17 cellular contexts compared by ENCODE assay signal in genomic region chr2:3487432-3487831, GRCh38. TPM values are rescaled to one million over a fixed set of nuclear protein-coding genes. Genes with fewer than 3 reads are reported as not detected.
DNase-seq lines count a peak whose midpoint lies in the region; ATAC-seq and TF ChIP-seq lines count a peak whose summit lies in the region.
"Had no signal": no experiment of that assay in that cellular context is flagged by ENCODE, and none has a peak within 500 bp of the region (broad histone marks: within the 10 kb centered on the region; RNA-seq: fewer than 3 reads in every experiment).

No MANE protein-coding gene starts in this region.

- H3K4me3 ChIP-seq in SK-N-SH (ENCODE audit: low read depth in 2 of 2, low read length in 1 of 2) (no peak overlapping the region), fibroblast of mammary gland (ENCODE audit: control insufficient read depth, low read depth, low read length) (no peak overlapping the region), tibial artery (no peak overlapping the region), foreskin fibroblast (ENCODE audit: low read depth in 1 of 2, low read length in 2 of 2) (no peak overlapping the region)
- H3K4me3 ChIP-seq: neural progenitor cell had no signal

- no peak for ATAC-seq in SK-N-SH treated with all-trans-retinoic acid at 6 μM for 48 hours
- ATAC-seq: WTC11 had no signal

- H3K79me2 ChIP-seq in SK-N-SH (ENCODE audit: insufficient read depth) = no peaks in the 10 kb centered on the region

- no peak for TF ChIP-seq EP300 in SK-N-SH (IDR thresholded peaks at IDR 0.05; ENCODE audit: borderline replicate concordance in 1 of 2, low read depth in 1 of 2, low read length in 1 of 2)

- no peaks in the 10 kb centered on the region for H3F3A ChIP-seq in SK-N-SH (replicated peaks; ENCODE audit: insufficient read depth)

- H3K36me3 ChIP-seq in SK-N-SH (replicated peaks in 1 of 2; ENCODE audit: control insufficient read depth in 1 of 2, insufficient read depth in 2 of 2, low read length in 1 of 2) = no peaks in the 10 kb centered on the region
- peaks cover 0 to 38% (median 18%) of the 10 kb centered on the region in 3 donors for H3K36me3 ChIP-seq in tibial artery
- H3K36me3 ChIP-seq: neural progenitor cell had no signal

- no peaks in the 10 kb centered on the region for H4K20me1 ChIP-seq in SK-N-SH (ENCODE audit: insufficient read depth)

- H3K4me2 ChIP-seq in SK-N-SH = no peak overlapping the region
- H3K4me2 ChIP-seq: neural progenitor cell had no signal

- CTCF ChIA-PET in SK-N-SH (lab: Yijun Ruan, JAX) = interaction anchor here (0.6 to 2.5 kb wide), 3 partner anchors 25 to 1404 kb away, joined by 3 to 16 read pairs (median 3); no protein-coding TSS in a partner anchor

- no peak overlapping the region for H3K9ac ChIP-seq in SK-N-SH
- H3K9ac ChIP-seq: neural progenitor cell had no signal

- H3K4me1 ChIP-seq in SK-N-SH (ENCODE audit: control insufficient read depth in 1 of 2, insufficient read depth in 2 of 2, low read depth in 1 of 2, low read length in 1 of 2) (no peaks in the 10 kb centered on the region; a peak in 1 of 4 replicates), tibial artery (peaks cover 0 to 26% (median 8%) of the 10 kb centered on the region in 4 donors)
- H3K4me1 ChIP-seq: neural progenitor cell had no signal

- H3K27me3 ChIP-seq in SK-N-SH (ENCODE audit: insufficient read depth) (no peaks in the 10 kb centered on the region), tibial artery (no peaks in the 10 kb centered on the region)
- H3K27me3 ChIP-seq: neural progenitor cell had no signal

- TF ChIP-seq CTCF in SK-N-SH (IDR thresholded peaks at IDR 0.05) = no peak
- TF ChIP-seq CTCF in fibroblast of mammary gland (conservative IDR thresholded peaks at IDR 0.05; ENCODE audit: control insufficient read depth, insufficient read depth, low read depth, low read length) = no peak
- no peak for TF ChIP-seq CTCF in tibial artery (IDR thresholded peaks at IDR 0.05)
- no peak for TF ChIP-seq CTCF in foreskin fibroblast (IDR thresholded peaks at IDR 0.05; ENCODE audit: low read depth, low read length)

- intact Hi-C loops in tibial artery (cut with DNase I; ENCODE audit: low total_unique reads) = no loop called here

- DNase-seq in SK-N-SH (peak; percentile 27), fibroblast of mammary gland (ENCODE audit: low read depth) (peak; percentile 35), mesenteric fat pad (ENCODE audit: low spot score) (peak; percentile 60), tibial artery (no peak), midbrain (lab: John Stamatoyannopoulos, UW) (no peak), 8988T (no peak), foreskin fibroblast (no peak)
- DNase-seq: activated CD4-positive, alpha-beta T cell treated with anti-CD3 and anti-CD28 coated beads, Interleukin-2, amount 50 U/mL, for 48 hours; DND-41; NCI-H1092; NCI-H2029; NCI-H226; stimulated activated CD4-positive, alpha-beta T cell treated with anti-CD3 and anti-CD28 coated beads, Interleukin-4, amount 100 ng/mL, for 24 hours had no signal

- H2AFZ ChIP-seq in SK-N-SH (ENCODE audit: low read depth) = no peak overlapping the region
- H2AFZ ChIP-seq: neural progenitor cell had no signal

- H3K27ac ChIP-seq in SK-N-SH (ENCODE audit: low read depth in 2 of 2, low read length in 1 of 2) = no peak overlapping the region
- peak overlapping the region; percentile 15 to 50 for H3K27ac ChIP-seq in tibial artery
- H3K27ac ChIP-seq: 22Rv1, neural progenitor cell had no signal

- no peaks in the 10 kb centered on the region for H3K9me2 ChIP-seq in SK-N-SH

- no peaks in the 10 kb centered on the region for H3K9me3 ChIP-seq in SK-N-SH
- H3K9me3 ChIP-seq in tibial artery = no peaks in the 10 kb centered on the region

- WGBS in SK-N-SH (ENCODE audit: low lambda C conversion rate) = 89% methylated on average over 9 of the region's 10 CpGs

- POLR2A ChIA-PET in SK-N-SH (lab: Yijun Ruan, JAX) = no interaction called here

- no peak for TF ChIP-seq RAD21 in SK-N-SH (IDR thresholded peaks at IDR 0.05; ENCODE audit: low read length)

TF ChIP-seq in SK-N-SH, 30 proteins besides CTCF, POLR2A, EP300 and RAD21 (continues in another document):
- TF ChIP-seq TCF12 (IDR thresholded peaks at IDR 0.05) (no peak), RCOR1 (IDR thresholded peaks at IDR 0.05; ENCODE audit: low read length) (no peak), FOSL2 (IDR thresholded peaks at IDR 0.05; ENCODE audit: borderline replicate concordance, low read depth) (no peak), USF2 (IDR thresholded peaks at IDR 0.05; ENCODE audit: borderline replicate concordance, low read depth, low read length) (no peak), REST (IDR thresholded peaks at IDR 0.05; ENCODE audit: low read depth, low read length) (no peak), EZH2phosphoT487 (IDR thresholded peaks at IDR 0.05; ENCODE audit: borderline replicate concordance, low read depth) (no peak), ELF1 (IDR thresholded peaks at IDR 0.05) (no peak)

TF ChIP-seq in SK-N-SH treated with all-trans-retinoic acid at 6 μM for 48 hours, 23 proteins besides CTCF, POLR2A, EP300 and RAD21 (continues in another document):
- TF ChIP-seq PPARA (CRISPR knock-in tag; IDR thresholded peaks at IDR 0.05; ENCODE audit: borderline replicate concordance) (no peak), ISL1 (CRISPR knock-in tag; IDR thresholded peaks at IDR 0.05) (no peak), ZFP3 (CRISPR knock-in tag; IDR thresholded peaks at IDR 0.05) (no peak), TCF4 (CRISPR knock-in tag; IDR thresholded peaks at IDR 0.05; ENCODE audit: borderline replicate concordance) (no peak), ESRRG (CRISPR knock-in tag; IDR thresholded peaks at IDR 0.05) (no peak), ZNF565 (CRISPR knock-in tag; conservative IDR thresholded peaks at IDR 0.05; ENCODE audit: low read depth) (no peak), ZFP30 (CRISPR knock-in tag; IDR thresholded peaks at IDR 0.05) (no peak), CSDC2 (CRISPR knock-in tag; IDR thresholded peaks at IDR 0.05) (no peak), TOX (CRISPR knock-in tag; IDR thresholded peaks at IDR 0.05; ENCODE audit: borderline replicate concordance) (no peak), ZC3H10 (CRISPR knock-in tag; IDR thresholded peaks at IDR 0.05) (no peak), TSHZ2 (CRISPR knock-in tag; IDR thresholded peaks at IDR 0.05) (no peak), POU6F1 (CRISPR knock-in tag; IDR thresholded peaks at IDR 0.05; ENCODE audit: borderline replicate concordance, low read depth) (no peak), RARB (CRISPR knock-in tag; IDR thresholded peaks at IDR 0.05) (no peak), ZNF70 (CRISPR knock-in tag; IDR thresholded peaks at IDR 0.05) (no peak), BACH2 (CRISPR knock-in tag; IDR thresholded peaks at IDR 0.05; ENCODE audit: borderline replicate concordance) (no peak), OSR1 (CRISPR knock-in tag; IDR thresholded peaks at IDR 0.05) (no peak), CSRNP3 (CRISPR knock-in tag; IDR thresholded peaks at IDR 0.05) (no peak), SNAI2 (CRISPR knock-in tag; IDR thresholded peaks at IDR 0.05) (no peak)

RNA-seq across cellular contexts. Expression of gene ADI1, which starts 31.9 kb away (rescaled TPM):
- 49.4 and 67.2 TPM in 2 replicates for polyA plus RNA-seq in SK-N-SH (2012; rRNA removed)
- 72.8 and 73.1 TPM in 2 replicates for polyA plus RNA-seq in SK-N-SH (2012; cell fraction: cytosol; rRNA removed)
- polyA plus RNA-seq in SK-N-SH (2012; cell fraction: nucleus; rRNA removed) = 43.3 and 62.9 TPM in 2 replicates
- 63.6 TPM for total RNA-seq in mesenteric fat pad

Comparison
In these comparisons a context has a peak if more than half of its experiments do, and no peak if none do; other contexts are left out.
1. DNase-seq: peak in SK-N-SH (single experiment), fibroblast of mammary gland (single experiment) and mesenteric fat pad (single experiment); none in tibial artery (0 of 2), midbrain (single experiment), 8988T (single experiment) and foreskin fibroblast (0 of 2).
2. H3K27ac ChIP-seq: peak in tibial artery (2 of 2); none in SK-N-SH (0 of 2).